ENCODE assay signal across 1 cellular context in genomic region chr6:149565539-149566371, GRCh38.
TF ChIP-seq lines count a peak whose summit lies in the region.

No MANE protein-coding gene starts in this region.

TF ChIP-seq in K562, 482 proteins besides CTCF, POLR2A, EP300 and RAD21 (continued from another document and continues in another):
- TF ChIP-seq HMGXB4 (CRISPR knock-in tag; IDR thresholded peaks at IDR 0.05) (no peak), ZNF24 (IDR thresholded peaks at IDR 0.05) (0 out of 2 replicates have a peak, but pooled peaks have one; percentile 9), E2F5 (CRISPR knock-in tag; IDR thresholded peaks at IDR 0.05) (no peak), CTCFL (IDR thresholded peaks at IDR 0.05; ENCODE audit: borderline replicate concordance, insufficient read depth, low read depth, low read length, poor library complexity, severe bottlenecking) (peak; percentile 84), TOE1 (IDR thresholded peaks at IDR 0.05; ENCODE audit: borderline replicate concordance) (peak; percentile 54; the same call in 1 of the 2 replicates), TOE1 (CRISPR knock-in tag; IDR thresholded peaks at IDR 0.05; ENCODE audit: borderline replicate concordance, low read depth) (no peak), XRCC5 (IDR thresholded peaks at IDR 0.05; ENCODE audit: low read depth, low read length) (peak; percentile 83), POLR2H (tag; IDR thresholded peaks at IDR 0.05; ENCODE audit: low read depth) (no peak), ZFP1 (CRISPR knock-in tag; IDR thresholded peaks at IDR 0.05) (no peak), ZBTB34 (CRISPR knock-in tag; IDR thresholded peaks at IDR 0.05) (no peak), ZNF436 (CRISPR knock-in tag; IDR thresholded peaks at IDR 0.05) (no peak), ARID2 (IDR thresholded peaks at IDR 0.05) (0 out of 2 replicates have a peak, but pooled peaks have one; percentile 6), ARID3B (CRISPR knock-in tag; IDR thresholded peaks at IDR 0.05; ENCODE audit: borderline replicate concordance) (no peak), ZNF780A (CRISPR knock-in tag; IDR thresholded peaks at IDR 0.05) (no peak), TEAD1 (CRISPR knock-in tag; IDR thresholded peaks at IDR 0.05) (0 out of 4 replicates have a peak, but pooled peaks of 1 of the 2 experiments have one; percentile 13), ZNF561 (CRISPR knock-in tag; conservative IDR thresholded peaks at IDR 0.05) (no peak), SMC3 (conservative IDR thresholded peaks at IDR 0.05; ENCODE audit: insufficient read depth, low read depth, low read length) (peak; percentile 64; the same call in 1 of the 2 replicates), ETV6 (IDR thresholded peaks at IDR 0.05; ENCODE audit: borderline replicate concordance in 1 of 2, low read depth in 2 of 2, low read length in 1 of 2) (no peak), ETV6 (CRISPR knock-in tag; IDR thresholded peaks at IDR 0.05; ENCODE audit: borderline replicate concordance) (no peak), NCOR1 (IDR thresholded peaks at IDR 0.05) (no peak), MIER1 (IDR thresholded peaks at IDR 0.05; ENCODE audit: low read depth) (0 out of 2 replicates have a peak, but pooled peaks have one; percentile 23), RBM39 (optimal IDR thresholded peaks at IDR 0.05; ENCODE audit: low read depth, low read length) (no peak), TEAD2 (tag; IDR thresholded peaks at IDR 0.05) (no peak), ETS1 (conservative IDR thresholded peaks at IDR 0.05; ENCODE audit: control insufficient read depth, low read depth, low read length) (no peak; the same call in 1 of the 2 replicates), AFF4 (CRISPR knock-in tag; IDR thresholded peaks at IDR 0.05) (no peak; the same call in 1 of the 2 replicates), BCL6 (CRISPR knock-in tag; IDR thresholded peaks at IDR 0.05) (no peak), ELK3 (CRISPR knock-in tag; IDR thresholded peaks at IDR 0.05) (no peak), ZNF398 (CRISPR knock-in tag; IDR thresholded peaks at IDR 0.05) (no peak), HNRNPL (IDR thresholded peaks at IDR 0.05; ENCODE audit: low read depth, low read length) (no peak), CREB5 (CRISPR knock-in tag; IDR thresholded peaks at IDR 0.05) (no peak), CGGBP1 (CRISPR knock-in tag; IDR thresholded peaks at IDR 0.05) (no peak), ETV1 (tag; conservative IDR thresholded peaks at IDR 0.05; ENCODE audit: low read depth) (no peak), ZNF583 (CRISPR knock-in tag; IDR thresholded peaks at IDR 0.05) (no peak), BDP1 (IDR thresholded peaks at IDR 0.05; ENCODE audit: insufficient read depth, insufficient read length) (no peak), DNMT1 (IDR thresholded peaks at IDR 0.05) (0 out of 2 replicates have a peak, but pooled peaks have one; percentile 83), ZNF121 (CRISPR knock-in tag; conservative IDR thresholded peaks at IDR 0.05) (no peak), ZBTB8A (IDR thresholded peaks at IDR 0.05; ENCODE audit: partially characterized antibody) (no peak), NCOA2 (IDR thresholded peaks at IDR 0.05; ENCODE audit: partially characterized antibody in 2 of 2) (no peak), ZKSCAN8 (CRISPR knock-in tag; IDR thresholded peaks at IDR 0.05) (no peak), CBX5 (IDR thresholded peaks at IDR 0.05; ENCODE audit: borderline replicate concordance, low read depth) (no peak), EWSR1 (IDR thresholded peaks at IDR 0.05; ENCODE audit: borderline replicate concordance, low read depth, partially characterized antibody) (no peak), E2F4 (CRISPR knock-in tag; IDR thresholded peaks at IDR 0.05; ENCODE audit: low read depth) (no peak), E2F3 (CRISPR knock-in tag; IDR thresholded peaks at IDR 0.05) (no peak), ZNF696 (CRISPR knock-in tag; conservative IDR thresholded peaks at IDR 0.05) (no peak), SMARCA4 (IDR thresholded peaks at IDR 0.05) (peak; percentile 72)
